Comparison of ENCODE assay signal across 26 cellular contexts in the genomic region with DNA sequence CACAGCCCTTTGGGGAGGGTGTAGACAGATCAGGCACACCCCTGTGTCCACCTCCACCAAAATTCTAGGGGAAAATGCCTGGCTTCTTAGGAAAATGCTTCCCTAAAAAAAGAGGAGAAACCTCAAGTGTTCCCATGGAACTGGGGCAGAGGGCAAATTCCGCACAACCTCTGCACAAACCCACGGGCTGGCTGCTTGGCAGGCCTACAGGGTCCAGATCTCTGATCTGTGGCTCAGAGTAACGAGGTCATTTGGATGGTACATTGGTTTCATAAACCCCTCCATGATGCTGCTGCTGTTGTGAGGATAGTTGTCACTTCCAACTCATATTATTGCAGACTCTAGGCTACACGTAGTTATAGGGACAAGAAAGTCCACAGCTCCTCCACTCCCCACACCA. TPM values are rescaled to one million over a fixed set of nuclear protein-coding genes. Genes with fewer than 3 reads are reported as not detected.
DNase-seq lines count a peak whose midpoint lies in the region; ATAC-seq and TF ChIP-seq lines count a peak whose summit lies in the region.
"Had no signal": no experiment of that assay in that cellular context is flagged by ENCODE, and none has a peak within 500 bp of the region (broad histone marks: within the 10 kb centered on the region; RNA-seq: fewer than 3 reads in every experiment).

No MANE protein-coding gene starts in this region.

- H3K27ac ChIP-seq in heart left ventricle (no peak overlapping the region), suprapubic skin (no peak overlapping the region)
- H3K27ac ChIP-seq: 22Rv1; BLaER1 treated with 17β-estradiol and CSF1 and Interleukin-3, amounts not matched to agents 10 nM and 100 nM; Peyer's patch; SJCRH30 had no signal

- H3K4me1 ChIP-seq in heart left ventricle = no peaks in the 10 kb centered on the region
- H3K4me1 ChIP-seq in suprapubic skin = no peaks in the 10 kb centered on the region
- H3K4me1 ChIP-seq: BLaER1 treated with 17β-estradiol and CSF1 and Interleukin-3, amounts not matched to agents 10 nM and 100 nM; Peyer's patch; SJCRH30 had no signal

- intact Hi-C loops in sciatic nerve (cut with DNase I) (no loop called here), heart left ventricle (cut with DNase I) (no loop called here)

- TF ChIP-seq POLR2A in heart left ventricle (IDR thresholded peaks at IDR 0.05) (no peak), suprapubic skin (IDR thresholded peaks at IDR 0.05) (no peak)

- ATAC-seq in left lobe of liver (peak; percentile 83), sciatic nerve (peak; percentile 51), heart left ventricle (no peak), GM21717 (IDR thresholded peaks at IDR 0.05; ENCODE audit: unreplicated experiment) (no peak), HG03175 (IDR thresholded peaks at IDR 0.05; ENCODE audit: unreplicated experiment) (no peak)
- ATAC-seq: GM12878, K562 had no signal

- 57 to 68% (median 63%) methylated on average over 4 of the region's 4 CpGs for WGBS in heart left ventricle, 4 donors
- WGBS in suprapubic skin = 64% methylated on average over 3 of the region's 4 CpGs

- DNase-seq in EL (peak; percentile 13), astrocyte of the hippocampus (ENCODE audit: low read depth, low spot score) (peak; percentile 32), left lobe of liver (ENCODE audit: low spot score) (peak; percentile 92), sciatic nerve (ENCODE audit: low spot score) (no peak), heart left ventricle (no peak), suprapubic skin (ENCODE audit: low spot score in 2 of 2) (no peak)
- DNase-seq: Caco-2; CD4-positive, alpha-beta memory T cell; DMS 273 treated with DMSO at 0.1 percent for 48 hours; DMS79 treated with DMSO at 0.1 percent for 48 hours; MM.1S; NCI-H1092; NCI-H1436; NCI-H187 treated with DMSO at 0.1 percent for 48 hours; NCI-H226; NCI-H510A treated with DMSO at 0.1 percent for 48 hours; NCI-H774; Peyer's patch; SJCRH30 had no signal

- H3K4me3 ChIP-seq in heart left ventricle (no peak overlapping the region), suprapubic skin (no peak overlapping the region)
- H3K4me3 ChIP-seq: BLaER1 treated with 17β-estradiol and CSF1 and Interleukin-3, amounts not matched to agents 10 nM and 100 nM; GM12878; K562; Peyer's patch; SJCRH30 had no signal

- H3K36me3 ChIP-seq in heart left ventricle = no peaks in the 10 kb centered on the region
- no peaks in the 10 kb centered on the region for H3K36me3 ChIP-seq in suprapubic skin
- H3K36me3 ChIP-seq: BLaER1 treated with 17β-estradiol and CSF1 and Interleukin-3, amounts not matched to agents 10 nM and 100 nM; Peyer's patch; SJCRH30 had no signal

- TF ChIP-seq EP300 in suprapubic skin (IDR thresholded peaks at IDR 0.05) = no peak

- no peaks in the 10 kb centered on the region for H3K9me3 ChIP-seq in heart left ventricle
- no peaks in the 10 kb centered on the region for H3K9me3 ChIP-seq in suprapubic skin
- H3K9me3 ChIP-seq: BLaER1 treated with 17β-estradiol and CSF1 and Interleukin-3, amounts not matched to agents 10 nM and 100 nM; Caco-2; Peyer's patch; SJCRH30 had no signal

- TF ChIP-seq CTCF in heart left ventricle (IDR thresholded peaks at IDR 0.05) (no peak), suprapubic skin (IDR thresholded peaks at IDR 0.05) (no peak)

- no peaks in the 10 kb centered on the region for H3K27me3 ChIP-seq in heart left ventricle
- H3K27me3 ChIP-seq in suprapubic skin = peaks cover 10% of the 10 kb centered on the region
- H3K27me3 ChIP-seq: BLaER1 treated with 17β-estradiol and CSF1 and Interleukin-3, amounts not matched to agents 10 nM and 100 nM; Peyer's patch; SJCRH30 had no signal

RNA-seq across cellular contexts. Expression of a gene that starts 16.0 kb away (rescaled TPM):
- 0.75 TPM for total RNA-seq in left lobe of liver
- 19.8 TPM for total RNA-seq in sciatic nerve
- total RNA-seq in heart left ventricle = under 1 TPM in 2 of 9 donors, not detected in 7; 0.52 to 0.57 TPM
- polyA plus RNA-seq in heart left ventricle = under 1 TPM in 1 of 2 donors, not detected in 1; 0.30 TPM
- total RNA-seq in suprapubic skin = not detected
- total RNA-seq: CD4-positive, alpha-beta memory T cell; GM12878; K562; LHCN-M2; SJCRH30 had no signal
- polyA plus RNA-seq: CD4-positive, alpha-beta memory T cell; GM12878; K562 had no signal

Comparison
In these comparisons a context has a peak if more than half of its experiments do, and no peak if none do; other contexts are left out.
1. DNase-seq: peak in EL (single experiment), astrocyte of the hippocampus (single experiment) and left lobe of liver (single experiment); none in sciatic nerve (single experiment), heart left ventricle (0 of 5) and suprapubic skin (0 of 2).
2. ATAC-seq: peak in left lobe of liver (single experiment) and sciatic nerve (single experiment); none in heart left ventricle (0 of 4), GM21717 (single experiment) and HG03175 (single experiment).
3. RNA of a gene that starts 16.0 kb away (total RNA-seq): 19.8 TPM in sciatic nerve (single experiment); 0.75 TPM in left lobe of liver (single experiment), not detected in suprapubic skin and 0.52 to 0.57 TPM in heart left ventricle; every median in the first group is over 10 times any median in the second.